In the genomic region with DNA sequence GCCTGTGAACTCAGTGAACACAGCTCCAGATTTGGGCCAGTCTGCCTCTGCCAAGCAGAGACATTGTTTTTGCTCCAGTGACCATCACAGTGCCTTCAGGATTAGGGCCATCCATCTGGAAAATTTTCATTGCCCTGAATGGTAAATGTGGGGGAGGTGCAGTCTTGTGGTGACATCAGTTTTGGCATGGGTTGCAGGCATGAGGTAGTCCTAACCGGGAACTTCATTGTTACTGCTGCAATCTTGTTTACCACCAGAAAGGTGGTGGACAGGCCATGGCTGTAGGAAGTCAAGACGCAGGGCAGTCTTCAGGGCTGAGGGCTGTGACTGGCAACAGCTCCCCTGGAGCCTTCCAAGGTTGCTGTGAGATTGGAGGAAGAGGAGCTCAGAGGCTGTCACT, we compare ENCODE assay signal across 11 cellular contexts. TPM values are rescaled to one million over a fixed set of nuclear protein-coding genes. Genes with fewer than 3 reads are reported as not detected.
DNase-seq lines count a peak whose midpoint lies in the region; ATAC-seq and TF ChIP-seq lines count a peak whose summit lies in the region.
"Had no signal": no experiment of that assay in that cellular context is flagged by ENCODE, and none has a peak within 500 bp of the region (broad histone marks: within the 10 kb centered on the region; RNA-seq: fewer than 3 reads in every experiment).

No MANE protein-coding gene starts in this region.

- H3K27me3 ChIP-seq in left lung (no peaks in the 10 kb centered on the region), upper lobe of left lung (no peaks in the 10 kb centered on the region)

- TF ChIP-seq CTCF in left lung (IDR thresholded peaks at IDR 0.05) (no peak), upper lobe of left lung (IDR thresholded peaks at IDR 0.05) (no peak)

- no peaks in the 10 kb centered on the region for H3K36me3 ChIP-seq in left lung
- H3K36me3 ChIP-seq in upper lobe of left lung, result no peaks in the 10 kb centered on the region

- no peaks in the 10 kb centered on the region for H3K9me3 ChIP-seq in left lung
- H3K9me3 ChIP-seq in upper lobe of left lung, result no peaks in the 10 kb centered on the region

- no peak for TF ChIP-seq POLR2A in upper lobe of left lung (IDR thresholded peaks at IDR 0.05)

- H3K4me1 ChIP-seq in left lung, result peaks cover 20 to 37% of the 10 kb centered on the region in 2 donors
- peaks cover 34 to 46% (median 40%) of the 10 kb centered on the region in 4 donors for H3K4me1 ChIP-seq in upper lobe of left lung

- H3K4me3 ChIP-seq in left lung (no peak overlapping the region), upper lobe of left lung (no peak overlapping the region)

- peak in 2 of 4 donors; percentile 58 to 85 for TF ChIP-seq EP300 in upper lobe of left lung (IDR thresholded peaks at IDR 0.05)

- H3K27ac ChIP-seq in left lung (peak overlapping the region in 1 of 2 donors; percentile 42), upper lobe of left lung (peak overlapping the region; percentile 23 to 79 (median 56))
- H3K27ac ChIP-seq: RWPE1 had no signal

- ATAC-seq in left lung (peak; percentile 7), upper lobe of left lung (ENCODE audit: low FRiP score in 2 of 2) (peak in 1 of 2 donors; percentile 66), HG02884 (IDR thresholded peaks at IDR 0.05; ENCODE audit: unreplicated experiment) (no peak)
- ATAC-seq in stimulated activated naive CD8-positive, alpha-beta T cell treated with anti-CD3 and anti-CD28 coated beads, Interleukin-15, Interleukin-2, amounts not matched to agents 100 U/mL and 50 U/mL, for 24 hours, result no peak

- intact Hi-C loops in left lung (cut with DNase I), result loop anchor here in 1 of 2 donors (10.0 kb wide), 1 partner anchor 161 kb away; no protein-coding TSS in a partner anchor

- 27 to 39% methylated on average over 2 of the region's 2 CpGs for WGBS in upper lobe of left lung, 2 donors

- peak; percentile 7 for DNase-seq in NCI-H2171 treated with DMSO at 0.1 percent for 48 hours (lab: John Stamatoyannopoulos, UW)
- DNase-seq in NCI-H2171 (lab: John Stamatoyannopoulos, UW), result no peak
- DNase-seq in cerebellum (ENCODE audit: low spot score), result peak; percentile 75
- DNase-seq in left lung, result no peak
- peak in 1 of 2 donors; percentile 48 for DNase-seq in upper lobe of left lung
- no peak for DNase-seq in stimulated activated naive CD8-positive, alpha-beta T cell treated with anti-CD3 and anti-CD28 coated beads, Interleukin-15, Interleukin-2, amounts not matched to agents 100 U/mL and 50 U/mL, for 24 hours
- no peak for DNase-seq in amniotic stem cell (lab: John Stamatoyannopoulos, UW)
- DNase-seq: effector CD4-positive, alpha-beta T cell; KG1 had no signal

RNA-seq across cellular contexts. Expression of a gene that starts 55.2 kb away (rescaled TPM):
- total RNA-seq in cerebellum (32.1 TPM), left lung (10 to 100 TPM; 18.6 to 31.4 TPM), upper lobe of left lung (10 to 100 TPM; 31.2 to 77.5 (median 49.2) TPM)

Comparison
In these comparisons a context has a peak if more than half of its experiments do, and no peak if none do; other contexts are left out.
1. DNase-seq: peak in NCI-H2171 treated with DMSO at 0.1 percent for 48 hours (single experiment) and cerebellum (single experiment); none in NCI-H2171 (single experiment), left lung (0 of 2), stimulated activated naive CD8-positive, alpha-beta T cell treated with anti-CD3 and anti-CD28 coated beads, Interleukin-15, Interleukin-2, amounts not matched to agents 100 U/mL and 50 U/mL, for 24 hours (single experiment) and amniotic stem cell (single experiment).